12 cellular contexts compared by ENCODE assay signal in genomic region chr17:2253768-2254406, GRCh38. TPM values are rescaled to one million over a fixed set of nuclear protein-coding genes. Genes with fewer than 3 reads are reported as not detected.
A peak's percentile ranks its signal among the peaks of the same experiment; 100 is the strongest.
DNase-seq lines count a peak whose midpoint lies in the region; ATAC-seq and TF ChIP-seq lines count a peak whose summit lies in the region.
"Had no signal": no experiment of that assay in that cellular context is flagged by ENCODE, and none has a peak within 500 bp of the region (broad histone marks: within the 10 kb centered on the region; RNA-seq: fewer than 3 reads in every experiment).

No MANE protein-coding gene starts in this region.

- no peaks in the 10 kb centered on the region for H3K79me2 ChIP-seq in PC-9 (ENCODE audit: low read depth)

- H3F3A ChIP-seq in PC-9 (ENCODE audit: insufficient read depth, low read depth), result peaks cover 8% of the 10 kb centered on the region; the same call in 1 of the 2 replicates

- no peak for TF ChIP-seq CTCF in PC-9 (conservative IDR thresholded peaks at IDR 0.05)

- peak; percentile 90 for ATAC-seq in GM18520 (IDR thresholded peaks at IDR 0.05; ENCODE audit: unreplicated experiment)
- ATAC-seq in GM21447 (IDR thresholded peaks at IDR 0.05; ENCODE audit: unreplicated experiment), result peak; percentile 87
- ATAC-seq in HG03521 (IDR thresholded peaks at IDR 0.05; ENCODE audit: unreplicated experiment), result peak; percentile 73

- H3K4me2 ChIP-seq in PC-9, result no peak overlapping the region

- no peak overlapping the region for H3K4me3 ChIP-seq in PC-9
- H3K4me3 ChIP-seq: thyroid gland had no signal

- no peaks in the 10 kb centered on the region for H3K9me2 ChIP-seq in PC-9 (ENCODE audit: insufficient read depth)

- H3K27ac ChIP-seq in PC-9, result no peak overlapping the region
- H3K27ac ChIP-seq: thyroid gland had no signal

- H3K4me1 ChIP-seq in PC-9 (replicated peaks; ENCODE audit: insufficient read depth), result no peaks in the 10 kb centered on the region

- peaks cover under 1% of the 10 kb centered on the region; the same call in 1 of the 2 replicates for H4K20me1 ChIP-seq in PC-9 (ENCODE audit: insufficient read depth)

- intact Hi-C loops in PC-9 (cut with micrococcal nuclease; ENCODE audit: unreplicated experiment), result no loop called here

- no peaks in the 10 kb centered on the region for H3K27me3 ChIP-seq in PC-9 (ENCODE audit: insufficient read depth, low read depth)
- H3K27me3 ChIP-seq: thyroid gland had no signal

- H3K36me3 ChIP-seq in PC-9 (ENCODE audit: low read depth), result no peaks in the 10 kb centered on the region

- CTCF ChIA-PET in PC-9 (lab: Charles Lee), result no interaction called here

- no TSS peak for BruUV-seq in PC-9 (replicated peaks; lab: Mats Ljungman, UMichigan)

- no peak overlapping the region for H2AFZ ChIP-seq in PC-9

- POLR2A ChIA-PET in PC-9 (lab: Charles Lee; ENCODE audit: unreplicated experiment), result no interaction called here

- DNase-seq in kidney tubule cell (ENCODE audit: low spot score) (peak; percentile 16), PC-9 (no peak), NCI-H1092 (lab: John Stamatoyannopoulos, UW) (no peak), DMS153 (lab: John Stamatoyannopoulos, UW) (no peak), kidney glomerular epithelial cell (lab: John Stamatoyannopoulos, UW) (no peak)
- DNase-seq: mesenchymal stem cell, small intestine, SW 1271 had no signal

- H3K9me3 ChIP-seq in PC-9 (ENCODE audit: insufficient read depth, low read depth), result no peaks in the 10 kb centered on the region
- H3K9me3 ChIP-seq: thyroid gland had no signal

RNA-seq across cellular contexts. Expression of gene SMG6, which starts 49.7 kb away (rescaled TPM):
- total RNA-seq in PC-9 (2021), result 43.1 and 49.4 TPM in 2 replicates

RNA-seq across cellular contexts. Expression of gene SRR, which starts 49.9 kb away (rescaled TPM):
- total RNA-seq in PC-9 (2021), result 41.8 and 52.3 TPM in 2 replicates
